ENCODE assay signal across 27 cellular contexts in the genomic region with DNA sequence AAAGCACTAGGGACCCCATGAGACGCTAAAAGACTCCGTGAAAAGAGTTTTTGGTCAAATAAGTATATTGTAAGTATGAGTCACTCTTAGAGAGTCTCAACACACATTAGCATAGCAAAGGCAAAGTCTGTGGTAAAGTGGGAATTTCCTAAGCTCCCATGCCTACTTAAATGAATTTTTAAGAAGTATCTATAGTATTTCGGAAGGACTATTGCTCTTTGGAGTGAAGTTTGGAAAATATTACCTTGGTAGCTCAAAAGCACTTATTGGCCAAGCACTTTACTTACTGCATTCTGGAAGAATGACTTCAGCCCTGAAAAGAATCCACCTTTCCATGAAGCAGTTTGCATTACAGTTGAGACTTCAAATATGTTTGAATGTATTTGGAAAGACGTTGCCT. TPM values are rescaled to one million over a fixed set of nuclear protein-coding genes. Genes with fewer than 3 reads are reported as not detected.
DNase-seq lines count a peak whose midpoint lies in the region; ATAC-seq and TF ChIP-seq lines count a peak whose summit lies in the region.
"Had no signal": no experiment of that assay in that cellular context is flagged by ENCODE, and none has a peak within 500 bp of the region (broad histone marks: within the 10 kb centered on the region; RNA-seq: fewer than 3 reads in every experiment).

No MANE protein-coding gene starts in this region.

- intact Hi-C loops in A673 (cut with micrococcal nuclease; ENCODE audit: unreplicated experiment): no loop called here

- no peaks in the 10 kb centered on the region for H3K36me3 ChIP-seq in A673 (ENCODE audit: insufficient read depth, low read length, poor library complexity, severe bottlenecking)
- H3K36me3 ChIP-seq: esophagus squamous epithelium, heart left ventricle, Peyer's patch, stomach, upper lobe of left lung had no signal

- CTCF ChIA-PET in A673 (lab: Charles Lee): no interaction called here

- H3K9me3 ChIP-seq in A673 (ENCODE audit: low read depth, low read length, poor library complexity, severe bottlenecking): no peaks in the 10 kb centered on the region
- H3K9me3 ChIP-seq: esophagus squamous epithelium, Peyer's patch, psoas muscle, stomach, upper lobe of left lung had no signal

- H3K27me3 ChIP-seq in A673 (replicated peaks; ENCODE audit: insufficient read depth, low read depth, low read length, poor library complexity): no peaks in the 10 kb centered on the region
- H3K27me3 ChIP-seq: esophagus squamous epithelium, Peyer's patch, stomach, upper lobe of left lung had no signal

- TF ChIP-seq CTCF in A673 (conservative IDR thresholded peaks at IDR 0.05; ENCODE audit: low read depth, low read length) (no peak), astrocyte of the spinal cord (IDR thresholded peaks at IDR 0.05; ENCODE audit: low read depth, low read length) (no peak)

- no peaks in the 10 kb centered on the region for H3K4me1 ChIP-seq in A673 (ENCODE audit: insufficient read depth, low read length, poor library complexity, severe bottlenecking)
- H3K4me1 ChIP-seq: esophagus squamous epithelium, heart left ventricle, Peyer's patch, psoas muscle, stomach, upper lobe of left lung had no signal

- POLR2A ChIA-PET in A673 (lab: Charles Lee; ENCODE audit: low non-redundant PET): no interaction called here

- peak; percentile 23 for DNase-seq in A673 (ENCODE audit: low spot score)
- DNase-seq in astrocyte of the spinal cord (ENCODE audit: low read depth, low spot score): peak; percentile 62
- DNase-seq in iris pigment epithelial cell (ENCODE audit: low read depth): peak; percentile 56
- DNase-seq in activated CD4-positive, alpha-beta T cell treated with anti-CD3 and anti-CD28 coated beads, Interleukin-2, amount 50 U/mL, for 4 hours: no peak
- no peak for DNase-seq in islet precursor cell
- no peak for DNase-seq in stimulated activated naive CD4-positive, alpha-beta T cell treated with Interleukin-2 at 50 U/mL for 16 hours (lab: John Stamatoyannopoulos, UW)
- DNase-seq: activated CD4-positive, alpha-beta T cell treated with anti-CD3 and anti-CD28 coated beads, Interleukin-2, amount 50 U/mL, for 48 hours; amniotic stem cell; C1 segment of cervical spinal cord; effector memory CD4-positive, alpha-beta T cell; EL; esophagus squamous epithelium; heart left ventricle; HFFc6; immature natural killer cell; NCI-H1048; NCI-H1930; Peyer's patch; psoas muscle; stimulated activated CD4-positive, alpha-beta T cell treated with anti-CD3 and anti-CD28 coated beads, Interleukin-4, amount 100 ng/mL, for 4 hours; stomach; upper lobe of left lung had no signal

- no peak overlapping the region for H3K27ac ChIP-seq in A673 (ENCODE audit: low read depth, low read length, poor library complexity, severe bottlenecking)
- H3K27ac ChIP-seq: esophagus squamous epithelium, heart left ventricle, Peyer's patch, psoas muscle, stomach, upper lobe of left lung had no signal

- in situ Hi-C loops in astrocyte of the spinal cord (cut with HindIII; ENCODE audit: low sequenced_read_pairs): no loop called here

- ATAC-seq in HG02870 (IDR thresholded peaks at IDR 0.05; ENCODE audit: unreplicated experiment) (peak; percentile 28), HG02759 (IDR thresholded peaks at IDR 0.05; ENCODE audit: unreplicated experiment) (no peak)
- ATAC-seq: heart left ventricle, psoas muscle, WTC11 had no signal

- H3K4me3 ChIP-seq in A673 (ENCODE audit: low read depth, low read length, poor library complexity, severe bottlenecking) (no peak overlapping the region), astrocyte of the spinal cord (ENCODE audit: low read depth, low read length) (no peak overlapping the region)
- H3K4me3 ChIP-seq: esophagus squamous epithelium, heart left ventricle, Peyer's patch, psoas muscle, stomach, upper lobe of left lung had no signal

- BruUV-seq in A673 (replicated peaks; lab: Mats Ljungman, UMichigan): no TSS peak

RNA-seq across cellular contexts. Expression of a gene that starts 57.1 kb away (rescaled TPM):
- total RNA-seq in A673 (2021): 0.09 and 0.28 TPM in 2 replicates
- total RNA-seq: SK-MEL-5; T-helper 2 cell treated with Interferon-gamma antibody and Interleukin-4, amounts not matched to agents 100 ng/mL and 5 ng/mL, for 36 hours had no signal

Comparison
In these comparisons a context has a peak if more than half of its experiments do, and no peak if none do; other contexts are left out.
1. DNase-seq: peak in A673 (single experiment), astrocyte of the spinal cord (single experiment) and iris pigment epithelial cell (single experiment); none in activated CD4-positive, alpha-beta T cell treated with anti-CD3 and anti-CD28 coated beads, Interleukin-2, amount 50 U/mL, for 4 hours (0 of 2), islet precursor cell (single experiment) and stimulated activated naive CD4-positive, alpha-beta T cell treated with Interleukin-2 at 50 U/mL for 16 hours (single experiment).